ENCODE assay signal across 1 cellular context in the genomic region with DNA sequence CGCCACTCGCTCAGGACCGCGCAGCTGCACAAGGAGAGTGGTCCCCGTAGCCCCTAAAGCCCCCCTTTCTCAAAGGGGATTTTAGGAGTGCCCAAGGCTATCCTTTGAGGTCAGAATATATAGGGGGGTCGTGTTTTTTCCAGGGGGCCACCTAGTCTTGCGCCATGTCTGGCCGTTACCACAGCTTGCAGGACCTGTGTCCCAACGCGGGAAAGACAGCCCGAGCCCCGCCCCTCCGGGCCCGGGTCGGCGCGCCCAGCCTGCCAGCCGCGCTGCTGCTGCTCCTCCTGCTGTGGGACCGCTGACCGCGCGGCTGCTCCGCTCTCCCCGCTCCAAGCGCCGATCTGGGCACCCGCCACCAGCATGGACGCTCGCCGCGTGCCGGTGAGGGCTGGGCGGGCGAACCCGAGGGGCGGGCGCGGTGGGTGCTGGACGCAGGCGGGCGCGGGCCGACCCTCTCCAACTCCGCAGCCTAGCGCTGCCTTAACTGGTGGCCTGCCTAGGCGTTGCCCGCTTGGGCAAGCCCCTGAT.
A peak's percentile ranks its signal among the peaks of the same experiment; 100 is the strongest.
TF ChIP-seq lines count a peak whose summit lies in the region.

A gene (plus strand): TSS at position 272 of the 531 bp plus-strand sequence. CDS start 92 bp downstream, at position 364.

TF ChIP-seq in HepG2, 621 proteins besides CTCF, POLR2A, EP300 and RAD21 (continued from another document and continues in another):
- TF ChIP-seq, protein P1, sequence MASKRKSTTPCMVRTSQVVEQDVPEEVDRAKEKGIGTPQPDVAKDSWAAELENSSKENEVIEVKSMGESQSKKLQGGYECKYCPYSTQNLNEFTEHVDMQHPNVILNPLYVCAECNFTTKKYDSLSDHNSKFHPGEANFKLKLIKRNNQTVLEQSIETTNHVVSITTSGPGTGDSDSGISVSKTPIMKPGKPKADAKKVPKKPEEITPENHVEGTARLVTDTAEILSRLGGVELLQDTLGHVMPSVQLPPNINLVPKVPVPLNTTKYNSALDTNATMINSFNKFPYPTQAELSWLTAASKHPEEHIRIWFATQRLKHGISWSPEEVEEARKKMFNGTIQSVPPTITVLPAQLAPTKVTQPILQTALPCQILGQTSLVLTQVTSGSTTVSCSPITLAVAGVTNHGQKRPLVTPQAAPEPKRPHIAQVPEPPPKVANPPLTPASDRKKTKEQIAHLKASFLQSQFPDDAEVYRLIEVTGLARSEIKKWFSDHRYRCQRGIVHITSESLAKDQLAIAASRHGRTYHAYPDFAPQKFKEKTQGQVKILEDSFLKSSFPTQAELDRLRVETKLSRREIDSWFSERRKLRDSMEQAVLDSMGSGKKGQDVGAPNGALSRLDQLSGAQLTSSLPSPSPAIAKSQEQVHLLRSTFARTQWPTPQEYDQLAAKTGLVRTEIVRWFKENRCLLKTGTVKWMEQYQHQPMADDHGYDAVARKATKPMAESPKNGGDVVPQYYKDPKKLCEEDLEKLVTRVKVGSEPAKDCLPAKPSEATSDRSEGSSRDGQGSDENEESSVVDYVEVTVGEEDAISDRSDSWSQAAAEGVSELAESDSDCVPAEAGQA (IDR thresholded peaks at IDR 0.05; ENCODE audit: low read depth), result no peak
- TF ChIP-seq, protein P1 (CRISPR knock-in tag; IDR thresholded peaks at IDR 0.05; ENCODE audit: borderline replicate concordance), result peak; percentile 98
- TF ChIP-seq CBX1 (IDR thresholded peaks at IDR 0.05; ENCODE audit: low read depth), result no peak
- TF ChIP-seq ZBTB21 (CRISPR knock-in tag; IDR thresholded peaks at IDR 0.05), result 0 out of 2 replicates have a peak, but pooled peaks have one; percentile 43
- TF ChIP-seq, protein P2, sequence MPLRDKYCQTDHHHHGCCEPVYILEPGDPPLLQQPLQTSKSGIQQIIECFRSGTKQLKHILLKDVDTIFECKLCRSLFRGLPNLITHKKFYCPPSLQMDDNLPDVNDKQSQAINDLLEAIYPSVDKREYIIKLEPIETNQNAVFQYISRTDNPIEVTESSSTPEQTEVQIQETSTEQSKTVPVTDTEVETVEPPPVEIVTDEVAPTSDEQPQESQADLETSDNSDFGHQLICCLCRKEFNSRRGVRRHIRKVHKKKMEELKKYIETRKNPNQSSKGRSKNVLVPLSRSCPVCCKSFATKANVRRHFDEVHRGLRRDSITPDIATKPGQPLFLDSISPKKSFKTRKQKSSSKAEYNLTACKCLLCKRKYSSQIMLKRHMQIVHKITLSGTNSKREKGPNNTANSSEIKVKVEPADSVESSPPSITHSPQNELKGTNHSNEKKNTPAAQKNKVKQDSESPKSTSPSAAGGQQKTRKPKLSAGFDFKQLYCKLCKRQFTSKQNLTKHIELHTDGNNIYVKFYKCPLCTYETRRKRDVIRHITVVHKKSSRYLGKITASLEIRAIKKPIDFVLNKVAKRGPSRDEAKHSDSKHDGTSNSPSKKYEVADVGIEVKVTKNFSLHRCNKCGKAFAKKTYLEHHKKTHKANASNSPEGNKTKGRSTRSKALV (CRISPR knock-in tag; IDR thresholded peaks at IDR 0.05), result peak; percentile 98; the same call in 1 of the 2 replicates
- no peak; the same call in 1 of the 2 replicates for TF ChIP-seq ESRRA (CRISPR knock-in tag; IDR thresholded peaks at IDR 0.05; ENCODE audit: low read depth)
- no peak for TF ChIP-seq GPN1 (CRISPR knock-in tag; IDR thresholded peaks at IDR 0.05; ENCODE audit: borderline replicate concordance)
- peak; percentile 95 for TF ChIP-seq CCDC6 (CRISPR knock-in tag; IDR thresholded peaks at IDR 0.05)
- 0 out of 2 replicates have a peak, but pooled peaks have one; percentile 48 for TF ChIP-seq ZNF768 (CRISPR knock-in tag; IDR thresholded peaks at IDR 0.05)
- TF ChIP-seq, protein P3, sequence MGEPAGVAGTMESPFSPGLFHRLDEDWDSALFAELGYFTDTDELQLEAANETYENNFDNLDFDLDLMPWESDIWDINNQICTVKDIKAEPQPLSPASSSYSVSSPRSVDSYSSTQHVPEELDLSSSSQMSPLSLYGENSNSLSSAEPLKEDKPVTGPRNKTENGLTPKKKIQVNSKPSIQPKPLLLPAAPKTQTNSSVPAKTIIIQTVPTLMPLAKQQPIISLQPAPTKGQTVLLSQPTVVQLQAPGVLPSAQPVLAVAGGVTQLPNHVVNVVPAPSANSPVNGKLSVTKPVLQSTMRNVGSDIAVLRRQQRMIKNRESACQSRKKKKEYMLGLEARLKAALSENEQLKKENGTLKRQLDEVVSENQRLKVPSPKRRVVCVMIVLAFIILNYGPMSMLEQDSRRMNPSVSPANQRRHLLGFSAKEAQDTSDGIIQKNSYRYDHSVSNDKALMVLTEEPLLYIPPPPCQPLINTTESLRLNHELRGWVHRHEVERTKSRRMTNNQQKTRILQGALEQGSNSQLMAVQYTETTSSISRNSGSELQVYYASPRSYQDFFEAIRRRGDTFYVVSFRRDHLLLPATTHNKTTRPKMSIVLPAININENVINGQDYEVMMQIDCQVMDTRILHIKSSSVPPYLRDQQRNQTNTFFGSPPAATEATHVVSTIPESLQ (CRISPR knock-in tag; conservative IDR thresholded peaks at IDR 0.05), result peak; percentile 93; the same call in 1 of the 2 replicates
- peak; percentile 86; the same call in 1 of the 2 replicates for TF ChIP-seq ZNF746 (CRISPR knock-in tag; IDR thresholded peaks at IDR 0.05)
- no peak for TF ChIP-seq BHLHE40 (IDR thresholded peaks at IDR 0.05; ENCODE audit: low read length)
- no peak for TF ChIP-seq CHD2 (IDR thresholded peaks at IDR 0.05; ENCODE audit: low read depth, low read length)
- TF ChIP-seq HMG20B (CRISPR knock-in tag; conservative IDR thresholded peaks at IDR 0.05), result peak; percentile 44; the same call in 1 of the 2 replicates
- TF ChIP-seq SIX1 (CRISPR knock-in tag; IDR thresholded peaks at IDR 0.05; ENCODE audit: borderline replicate concordance), result peak; percentile 47; the same call in 1 of the 2 replicates
- no peak for TF ChIP-seq ZNF225 (CRISPR knock-in tag; IDR thresholded peaks at IDR 0.05)
- TF ChIP-seq, protein P4, sequence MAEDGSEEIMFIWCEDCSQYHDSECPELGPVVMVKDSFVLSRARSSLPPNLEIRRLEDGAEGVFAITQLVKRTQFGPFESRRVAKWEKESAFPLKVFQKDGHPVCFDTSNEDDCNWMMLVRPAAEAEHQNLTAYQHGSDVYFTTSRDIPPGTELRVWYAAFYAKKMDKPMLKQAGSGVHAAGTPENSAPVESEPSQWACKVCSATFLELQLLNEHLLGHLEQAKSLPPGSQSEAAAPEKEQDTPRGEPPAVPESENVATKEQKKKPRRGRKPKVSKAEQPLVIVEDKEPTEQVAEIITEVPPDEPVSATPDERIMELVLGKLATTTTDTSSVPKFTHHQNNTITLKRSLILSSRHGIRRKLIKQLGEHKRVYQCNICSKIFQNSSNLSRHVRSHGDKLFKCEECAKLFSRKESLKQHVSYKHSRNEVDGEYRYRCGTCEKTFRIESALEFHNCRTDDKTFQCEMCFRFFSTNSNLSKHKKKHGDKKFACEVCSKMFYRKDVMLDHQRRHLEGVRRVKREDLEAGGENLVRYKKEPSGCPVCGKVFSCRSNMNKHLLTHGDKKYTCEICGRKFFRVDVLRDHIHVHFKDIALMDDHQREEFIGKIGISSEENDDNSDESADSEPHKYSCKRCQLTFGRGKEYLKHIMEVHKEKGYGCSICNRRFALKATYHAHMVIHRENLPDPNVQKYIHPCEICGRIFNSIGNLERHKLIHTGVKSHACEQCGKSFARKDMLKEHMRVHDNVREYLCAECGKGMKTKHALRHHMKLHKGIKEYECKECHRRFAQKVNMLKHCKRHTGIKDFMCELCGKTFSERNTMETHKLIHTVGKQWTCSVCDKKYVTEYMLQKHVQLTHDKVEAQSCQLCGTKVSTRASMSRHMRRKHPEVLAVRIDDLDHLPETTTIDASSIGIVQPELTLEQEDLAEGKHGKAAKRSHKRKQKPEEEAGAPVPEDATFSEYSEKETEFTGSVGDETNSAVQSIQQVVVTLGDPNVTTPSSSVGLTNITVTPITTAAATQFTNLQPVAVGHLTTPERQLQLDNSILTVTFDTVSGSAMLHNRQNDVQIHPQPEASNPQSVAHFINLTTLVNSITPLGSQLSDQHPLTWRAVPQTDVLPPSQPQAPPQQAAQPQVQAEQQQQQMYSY (CRISPR knock-in tag; IDR thresholded peaks at IDR 0.05), result peak; percentile 84
- TF ChIP-seq ATF7-NPFF (CRISPR knock-in tag; IDR thresholded peaks at IDR 0.05; ENCODE audit: low read depth), result peak; percentile 81
- TF ChIP-seq, protein P5, sequence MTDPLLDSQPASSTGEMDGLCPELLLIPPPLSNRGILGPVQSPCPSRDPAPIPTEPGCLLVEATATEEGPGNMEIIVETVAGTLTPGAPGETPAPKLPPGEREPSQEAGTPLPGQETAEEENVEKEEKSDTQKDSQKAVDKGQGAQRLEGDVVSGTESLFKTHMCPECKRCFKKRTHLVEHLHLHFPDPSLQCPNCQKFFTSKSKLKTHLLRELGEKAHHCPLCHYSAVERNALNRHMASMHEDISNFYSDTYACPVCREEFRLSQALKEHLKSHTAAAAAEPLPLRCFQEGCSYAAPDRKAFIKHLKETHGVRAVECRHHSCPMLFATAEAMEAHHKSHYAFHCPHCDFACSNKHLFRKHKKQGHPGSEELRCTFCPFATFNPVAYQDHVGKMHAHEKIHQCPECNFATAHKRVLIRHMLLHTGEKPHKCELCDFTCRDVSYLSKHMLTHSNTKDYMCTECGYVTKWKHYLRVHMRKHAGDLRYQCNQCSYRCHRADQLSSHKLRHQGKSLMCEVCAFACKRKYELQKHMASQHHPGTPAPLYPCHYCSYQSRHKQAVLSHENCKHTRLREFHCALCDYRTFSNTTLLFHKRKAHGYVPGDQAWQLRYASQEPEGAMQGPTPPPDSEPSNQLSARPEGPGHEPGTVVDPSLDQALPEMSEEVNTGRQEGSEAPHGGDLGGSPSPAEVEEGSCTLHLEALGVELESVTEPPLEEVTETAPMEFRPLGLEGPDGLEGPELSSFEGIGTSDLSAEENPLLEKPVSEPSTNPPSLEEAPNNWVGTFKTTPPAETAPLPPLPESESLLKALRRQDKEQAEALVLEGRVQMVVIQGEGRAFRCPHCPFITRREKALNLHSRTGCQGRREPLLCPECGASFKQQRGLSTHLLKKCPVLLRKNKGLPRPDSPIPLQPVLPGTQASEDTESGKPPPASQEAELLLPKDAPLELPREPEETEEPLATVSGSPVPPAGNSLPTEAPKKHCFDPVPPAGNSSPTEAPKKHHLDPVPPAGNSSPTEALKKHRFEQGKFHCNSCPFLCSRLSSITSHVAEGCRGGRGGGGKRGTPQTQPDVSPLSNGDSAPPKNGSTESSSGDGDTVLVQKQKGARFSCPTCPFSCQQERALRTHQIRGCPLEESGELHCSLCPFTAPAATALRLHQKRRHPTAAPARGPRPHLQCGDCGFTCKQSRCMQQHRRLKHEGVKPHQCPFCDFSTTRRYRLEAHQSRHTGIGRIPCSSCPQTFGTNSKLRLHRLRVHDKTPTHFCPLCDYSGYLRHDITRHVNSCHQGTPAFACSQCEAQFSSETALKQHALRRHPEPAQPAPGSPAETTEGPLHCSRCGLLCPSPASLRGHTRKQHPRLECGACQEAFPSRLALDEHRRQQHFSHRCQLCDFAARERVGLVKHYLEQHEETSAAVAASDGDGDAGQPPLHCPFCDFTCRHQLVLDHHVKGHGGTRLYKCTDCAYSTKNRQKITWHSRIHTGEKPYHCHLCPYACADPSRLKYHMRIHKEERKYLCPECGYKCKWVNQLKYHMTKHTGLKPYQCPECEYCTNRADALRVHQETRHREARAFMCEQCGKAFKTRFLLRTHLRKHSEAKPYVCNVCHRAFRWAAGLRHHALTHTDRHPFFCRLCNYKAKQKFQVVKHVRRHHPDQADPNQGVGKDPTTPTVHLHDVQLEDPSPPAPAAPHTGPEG (CRISPR knock-in tag; IDR thresholded peaks at IDR 0.05), result peak; percentile 96
- TF ChIP-seq ZFP62 (CRISPR knock-in tag; IDR thresholded peaks at IDR 0.05), result no peak
- TF ChIP-seq FOSL1 (CRISPR knock-in tag; IDR thresholded peaks at IDR 0.05; ENCODE audit: borderline replicate concordance), result peak; percentile 40; the same call in 1 of the 2 replicates
- 0 out of 2 replicates have a peak, but pooled peaks have one; percentile 80 for TF ChIP-seq GZF1 (CRISPR knock-in tag; IDR thresholded peaks at IDR 0.05)
- TF ChIP-seq ZNF354B (CRISPR knock-in tag; IDR thresholded peaks at IDR 0.05), result peak; percentile 99
- TF ChIP-seq, protein P6, sequence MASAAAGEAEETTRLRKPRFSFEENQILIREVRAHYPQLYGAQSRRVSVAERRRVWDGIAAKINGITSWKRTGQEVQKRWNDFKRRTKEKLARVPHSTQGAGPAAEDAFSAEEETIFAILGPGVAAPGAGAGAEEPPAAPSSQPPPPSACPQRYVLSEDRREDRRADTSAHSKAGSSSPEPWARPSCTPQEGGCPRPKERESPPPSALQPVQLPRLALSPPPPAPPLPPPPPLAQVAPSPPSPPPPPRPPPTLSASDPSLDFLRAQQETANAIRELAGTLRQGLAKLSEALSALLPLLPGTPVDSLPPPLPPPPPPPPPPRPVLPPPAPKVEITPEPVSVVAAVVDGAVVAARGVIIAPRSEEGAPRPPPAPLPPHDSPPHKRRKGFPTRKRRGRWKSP (CRISPR knock-in tag; IDR thresholded peaks at IDR 0.05), result peak; percentile 92
- TF ChIP-seq NR2F1 (CRISPR knock-in tag; IDR thresholded peaks at IDR 0.05), result no peak
- TF ChIP-seq, protein P7, sequence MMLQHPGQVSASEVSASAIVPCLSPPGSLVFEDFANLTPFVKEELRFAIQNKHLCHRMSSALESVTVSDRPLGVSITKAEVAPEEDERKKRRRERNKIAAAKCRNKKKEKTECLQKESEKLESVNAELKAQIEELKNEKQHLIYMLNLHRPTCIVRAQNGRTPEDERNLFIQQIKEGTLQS (CRISPR knock-in tag; IDR thresholded peaks at IDR 0.05), result peak; percentile 62; the same call in 1 of the 2 replicates
- no peak; the same call in none of the 2 replicates for TF ChIP-seq ARID2 (CRISPR knock-in tag; IDR thresholded peaks at IDR 0.05; ENCODE audit: borderline replicate concordance)
- no peak; the same call in 1 of the 2 replicates for TF ChIP-seq MIER3 (CRISPR knock-in tag; IDR thresholded peaks at IDR 0.05; ENCODE audit: borderline replicate concordance)
- peak; percentile 83; the same call in 1 of the 2 replicates for TF ChIP-seq TGIF2 (CRISPR knock-in tag; IDR thresholded peaks at IDR 0.05)
- no peak for TF ChIP-seq TBP (CRISPR knock-in tag; IDR thresholded peaks at IDR 0.05)
- TF ChIP-seq ZNF878 (CRISPR knock-in tag; IDR thresholded peaks at IDR 0.05), result peak; percentile 95
